8 cellular contexts compared by ENCODE assay signal in the genomic region with DNA sequence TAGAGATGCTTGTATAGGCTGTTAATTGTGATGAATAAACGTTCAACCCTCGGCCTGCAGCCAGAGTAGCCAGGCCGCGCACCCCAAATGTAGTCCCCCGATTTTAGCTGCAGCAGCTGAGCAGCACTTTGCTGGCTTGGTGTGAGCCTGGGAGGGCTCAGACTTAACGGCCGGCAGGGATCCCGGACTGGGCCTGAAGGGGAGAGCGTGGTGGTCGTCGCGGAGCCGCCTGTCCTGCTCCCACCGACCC. TPM values are rescaled to one million over a fixed set of nuclear protein-coding genes. Genes with fewer than 3 reads are reported as not detected.
A peak's percentile ranks its signal among the peaks of the same experiment; 100 is the strongest.
DNase-seq lines count a peak whose midpoint lies in the region; ATAC-seq and TF ChIP-seq lines count a peak whose summit lies in the region.

No MANE protein-coding gene starts in this region.

- DNase-seq in GM12865 (ENCODE audit: low read depth) (no peak), WTC11 (ENCODE audit: low spot score) (no peak), gastrocnemius medialis (no peak), OCI-M2 (lab: John Stamatoyannopoulos, UW; ENCODE audit: unreplicated experiment) (no peak), RKO (ENCODE audit: low spot score) (no peak), T1000 (lab: John Stamatoyannopoulos, UW) (no peak)

- peaks cover 3% of the 10 kb centered on the region for H3K27me3 Mint-ChIP-seq in WTC11 (ENCODE audit: low read depth)

- H3K4me1 ChIP-seq in gastroesophageal sphincter, result peaks cover 0 to 35% (median 17%) of the 10 kb centered on the region in 3 donors
- H3K4me1 ChIP-seq in gastrocnemius medialis, result peaks cover 31 to 41% of the 10 kb centered on the region in 2 donors

- TF ChIP-seq CTCF in GM12865 (IDR thresholded peaks at IDR 0.05; ENCODE audit: insufficient read depth, low read depth, low read length, missing control alignments), result no peak
- no peak for TF ChIP-seq CTCF in WTC11 (IDR thresholded peaks at IDR 0.05)
- TF ChIP-seq CTCF in gastroesophageal sphincter (IDR thresholded peaks at IDR 0.05), result no peak
- no peak for TF ChIP-seq CTCF in gastrocnemius medialis (IDR thresholded peaks at IDR 0.05 in 4 of 5, conservative IDR thresholded peaks at IDR 0.05 in 1 of 5)

- ATAC-seq in WTC11 (peak; percentile 1; the same call in 1 of the 2 replicates), gastroesophageal sphincter (no peak), gastrocnemius medialis (no peak), HG02970 (IDR thresholded peaks at IDR 0.05; ENCODE audit: low FRiP score, unreplicated experiment) (no peak)

- peaks cover 29% of the 10 kb centered on the region for H3K36me3 Mint-ChIP-seq in WTC11

- POLR2A ChIA-PET in WTC11 (lab: Charles Lee), result interaction anchor here (0.6 to 1.2 kb wide), 12 partner anchors 12 to 127 kb away, joined by 3 to 12 read pairs (median 3); partner anchors contain the start of genes BCL7C, CFAP119, PHKG2 and ZNF629

- no peak for TF ChIP-seq EP300 in gastroesophageal sphincter (IDR thresholded peaks at IDR 0.05)

- in situ Hi-C loops in gastrocnemius medialis (cut with MboI; ENCODE audit: low sequenced_read_pairs in 4 of 4), result no loop called here

- H3K36me3 ChIP-seq in gastroesophageal sphincter (peaks cover 0 to 47% of the 10 kb centered on the region in 2 donors), gastrocnemius medialis (peaks cover 4 to 40% of the 10 kb centered on the region in 2 donors)

- H3K4me3 ChIP-seq in GM12865 (ENCODE audit: low read depth, low read length), result peak overlapping the region; percentile 55
- H3K4me3 ChIP-seq in gastroesophageal sphincter, result peak overlapping the region; percentile 63 to 82
- H3K4me3 ChIP-seq in gastrocnemius medialis, result peak overlapping the region; percentile 78 to 94 (median 84)

- H3K27ac ChIP-seq in gastroesophageal sphincter (peak overlapping the region; percentile 37 to 91 (median 90)), gastrocnemius medialis (peak overlapping the region; percentile 84 to 96 (median 94))

- H3K27me3 ChIP-seq in gastroesophageal sphincter (no peaks in the 10 kb centered on the region), gastrocnemius medialis (no peaks in the 10 kb centered on the region)

- H3K9me3 Mint-ChIP-seq in WTC11, result no peaks in the 10 kb centered on the region

- no peaks in the 10 kb centered on the region for H3K9me3 ChIP-seq in gastroesophageal sphincter
- no peaks in the 10 kb centered on the region for H3K9me3 ChIP-seq in gastrocnemius medialis

- CTCF ChIA-PET in WTC11 (lab: Charles Lee), result interaction anchor here (0.8 to 1.5 kb wide), 5 partner anchors 23 to 167 kb away, joined by 4 to 8 read pairs (median 5); no protein-coding TSS in a partner anchor

- H3K4me1 Mint-ChIP-seq in WTC11, result peaks cover 25% of the 10 kb centered on the region

- intact Hi-C loops in gastrocnemius medialis (cut with DNase I; ENCODE audit: low total_unique reads), result loop anchor here (2.0 kb wide), 1 partner anchor 40 kb away; no protein-coding TSS in a partner anchor

- H3K4me3 Mint-ChIP-seq in WTC11, result peak overlapping the region; percentile 91

- whole genome bisulfite sequencing in gastroesophageal sphincter (ENCODE audit: low coverage in 1 of 2), 2 donors, result no CpG with 5 or more reads among the region's 14 CpGs

- TF ChIP-seq POLR2A in gastroesophageal sphincter (IDR thresholded peaks at IDR 0.05), result no peak
- no peak for TF ChIP-seq POLR2A in gastrocnemius medialis (IDR thresholded peaks at IDR 0.05)

- H3K27ac Mint-ChIP-seq in WTC11, result peak overlapping the region; percentile 98

TF ChIP-seq in WTC11, 78 proteins besides CTCF, POLR2A, EP300 and RAD21:
- TF ChIP-seq MXD4 (CRISPR knock-in tag; IDR thresholded peaks at IDR 0.05; ENCODE audit: borderline replicate concordance) (no peak), ATF1 (CRISPR knock-in tag; IDR thresholded peaks at IDR 0.05) (0 out of 2 replicates have a peak, but pooled peaks have one; percentile 13)
- TF ChIP-seq, protein P1, sequence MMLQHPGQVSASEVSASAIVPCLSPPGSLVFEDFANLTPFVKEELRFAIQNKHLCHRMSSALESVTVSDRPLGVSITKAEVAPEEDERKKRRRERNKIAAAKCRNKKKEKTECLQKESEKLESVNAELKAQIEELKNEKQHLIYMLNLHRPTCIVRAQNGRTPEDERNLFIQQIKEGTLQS (CRISPR knock-in tag; conservative IDR thresholded peaks at IDR 0.05), result no peak
- TF ChIP-seq, protein P2, sequence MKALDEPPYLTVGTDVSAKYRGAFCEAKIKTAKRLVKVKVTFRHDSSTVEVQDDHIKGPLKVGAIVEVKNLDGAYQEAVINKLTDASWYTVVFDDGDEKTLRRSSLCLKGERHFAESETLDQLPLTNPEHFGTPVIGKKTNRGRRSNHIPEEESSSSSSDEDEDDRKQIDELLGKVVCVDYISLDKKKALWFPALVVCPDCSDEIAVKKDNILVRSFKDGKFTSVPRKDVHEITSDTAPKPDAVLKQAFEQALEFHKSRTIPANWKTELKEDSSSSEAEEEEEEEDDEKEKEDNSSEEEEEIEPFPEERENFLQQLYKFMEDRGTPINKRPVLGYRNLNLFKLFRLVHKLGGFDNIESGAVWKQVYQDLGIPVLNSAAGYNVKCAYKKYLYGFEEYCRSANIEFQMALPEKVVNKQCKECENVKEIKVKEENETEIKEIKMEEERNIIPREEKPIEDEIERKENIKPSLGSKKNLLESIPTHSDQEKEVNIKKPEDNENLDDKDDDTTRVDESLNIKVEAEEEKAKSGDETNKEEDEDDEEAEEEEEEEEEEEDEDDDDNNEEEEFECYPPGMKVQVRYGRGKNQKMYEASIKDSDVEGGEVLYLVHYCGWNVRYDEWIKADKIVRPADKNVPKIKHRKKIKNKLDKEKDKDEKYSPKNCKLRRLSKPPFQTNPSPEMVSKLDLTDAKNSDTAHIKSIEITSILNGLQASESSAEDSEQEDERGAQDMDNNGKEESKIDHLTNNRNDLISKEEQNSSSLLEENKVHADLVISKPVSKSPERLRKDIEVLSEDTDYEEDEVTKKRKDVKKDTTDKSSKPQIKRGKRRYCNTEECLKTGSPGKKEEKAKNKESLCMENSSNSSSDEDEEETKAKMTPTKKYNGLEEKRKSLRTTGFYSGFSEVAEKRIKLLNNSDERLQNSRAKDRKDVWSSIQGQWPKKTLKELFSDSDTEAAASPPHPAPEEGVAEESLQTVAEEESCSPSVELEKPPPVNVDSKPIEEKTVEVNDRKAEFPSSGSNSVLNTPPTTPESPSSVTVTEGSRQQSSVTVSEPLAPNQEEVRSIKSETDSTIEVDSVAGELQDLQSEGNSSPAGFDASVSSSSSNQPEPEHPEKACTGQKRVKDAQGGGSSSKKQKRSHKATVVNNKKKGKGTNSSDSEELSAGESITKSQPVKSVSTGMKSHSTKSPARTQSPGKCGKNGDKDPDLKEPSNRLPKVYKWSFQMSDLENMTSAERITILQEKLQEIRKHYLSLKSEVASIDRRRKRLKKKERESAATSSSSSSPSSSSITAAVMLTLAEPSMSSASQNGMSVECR (CRISPR knock-in tag; IDR thresholded peaks at IDR 0.05; ENCODE audit: borderline replicate concordance), result no peak
- TF ChIP-seq, protein P3, sequence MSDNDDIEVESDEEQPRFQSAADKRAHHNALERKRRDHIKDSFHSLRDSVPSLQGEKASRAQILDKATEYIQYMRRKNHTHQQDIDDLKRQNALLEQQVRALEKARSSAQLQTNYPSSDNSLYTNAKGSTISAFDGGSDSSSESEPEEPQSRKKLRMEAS (CRISPR knock-in tag; IDR thresholded peaks at IDR 0.05), result no peak

RNA-seq across cellular contexts. Expression of gene ZNF629, which starts 11.9 kb away (rescaled TPM):
- total RNA-seq in WTC11 (2021) (18.7 to 20.0 TPM (median 19.7 TPM) in 3 replicates), gastroesophageal sphincter (10 to 100 TPM; 12.3 to 16.5 (median 14.5) TPM), gastrocnemius medialis (10 to 100 TPM in 2 of 4 donors, 1 to 10 TPM in 2; 9.1 to 12.7 (median 10.3) TPM)

RNA-seq across cellular contexts. Expression of gene RNF40, which starts 12.9 kb away (rescaled TPM):
- total RNA-seq in WTC11 (2021) (63.7 to 77.1 TPM (median 66.9 TPM) in 3 replicates), gastroesophageal sphincter (100 to 1,000 TPM in 1 of 4 donors, 10 to 100 TPM in 3; 76.4 to 108 (median 80.6) TPM), gastrocnemius medialis (10 to 100 TPM; 42.8 to 90.0 (median 57.0) TPM)

RNA-seq across cellular contexts. Expression of gene CFAP119, which starts 13.2 kb away (rescaled TPM):
- 4.6 to 6.6 TPM (median 6.2 TPM) in 3 replicates for total RNA-seq in WTC11 (2021)
- 1 to 10 TPM in 2 of 4 donors, not detected in 2; 1.3 to 1.9 TPM for total RNA-seq in gastroesophageal sphincter
- total RNA-seq in gastrocnemius medialis, result 1 to 10 TPM in 2 of 4 donors, under 1 TPM in 1, not detected in 1; 0.73 to 5.8 (median 1.7) TPM

RNA-seq across cellular contexts. Expression of gene PHKG2, which starts 26.8 kb away (rescaled TPM):
- total RNA-seq in WTC11 (2021) (40.8 to 50.5 TPM (median 45.0 TPM) in 3 replicates), gastroesophageal sphincter (10 to 100 TPM; 19.4 to 29.0 (median 23.4) TPM), gastrocnemius medialis (10 to 100 TPM in 3 of 4 donors, 1 to 10 TPM in 1; 8.8 to 30.0 (median 21.6) TPM)
